8 cellular contexts compared by ENCODE assay signal in genomic region chr15:75453703-75454470, GRCh38. TPM values are rescaled to one million over a fixed set of nuclear protein-coding genes. Genes with fewer than 3 reads are reported as not detected.
A peak's percentile ranks its signal among the peaks of the same experiment; 100 is the strongest.
DNase-seq lines count a peak whose midpoint lies in the region; ATAC-seq and TF ChIP-seq lines count a peak whose summit lies in the region.

No MANE protein-coding gene starts in this region.

- H2AFZ ChIP-seq in PC-3 (ENCODE audit: low read length): peak overlapping the region; percentile 100

- peaks cover 30% of the 10 kb centered on the region for H3K36me3 Mint-ChIP-seq in activated T-cell treated with anti-CD3 and anti-CD28 coated beads, Interleukin-2, amount 50 U/mL, for 24 hours (ENCODE audit: low read depth)

- H3K9me3 ChIP-seq in PC-3 (ENCODE audit: low read length) (no peaks in the 10 kb centered on the region), mucosa of descending colon (no peaks in the 10 kb centered on the region)

- H3K9me2 ChIP-seq in PC-3 (replicated peaks; ENCODE audit: low read length): no peaks in the 10 kb centered on the region

- peaks cover 34% of the 10 kb centered on the region for H3K79me2 ChIP-seq in PC-3 (ENCODE audit: low read length)

- peak overlapping the region; percentile 99 for H3K4me3 ChIP-seq in Jurkat, Clone E6-1 (ENCODE audit: low read length)
- peak overlapping the region; percentile 86 for H3K4me3 ChIP-seq in PC-3 (ENCODE audit: low read length)
- peak overlapping the region; percentile 69 for H3K4me3 ChIP-seq in epithelial cell of proximal tubule (ENCODE audit: low read depth, low read length)
- H3K4me3 ChIP-seq in mucosa of descending colon: peak overlapping the region; percentile 75

- peak overlapping the region; percentile 93 for H3K4me3 Mint-ChIP-seq in activated T-cell treated with anti-CD3 and anti-CD28 coated beads, Interleukin-2, amount 50 U/mL, for 24 hours

- intact Hi-C loops in PC-3 (cut with micrococcal nuclease) (loop anchor here (5.0 kb wide), 1 partner anchor 193 kb away; the partner anchor contains the start of gene SNX33), mucosa of descending colon (cut with DNase I, micrococcal nuclease) (loop anchor here in 1 of 2 donors (10.0 kb wide), 1 partner anchor 191 kb away; the partner anchor contains the start of genes IMP3 and SNX33)

- POLR2A ChIA-PET in PC-3 (lab: Charles Lee; ENCODE audit: unreplicated experiment): interaction anchor here (0.5 to 0.9 kb wide), 6 partner anchors 16 to 658 kb away, joined by 3 to 13 read pairs (median 3); partner anchors contain the start of gene MAN2C1

- ATAC-seq in GM21619 (IDR thresholded peaks at IDR 0.05; ENCODE audit: unreplicated experiment) (peak; percentile 28), PC-3 (peak; percentile 21), mucosa of descending colon (peak; percentile 61)

- H3K27me3 ChIP-seq in PC-3 (ENCODE audit: low read length): no peaks in the 10 kb centered on the region

- peaks cover 12% of the 10 kb centered on the region for H4K20me1 ChIP-seq in PC-3 (ENCODE audit: low read length)

- H3K36me3 ChIP-seq in PC-3 (ENCODE audit: low read depth, low read length) (no peaks in the 10 kb centered on the region), mucosa of descending colon (ENCODE audit: low read depth) (peaks cover 4% of the 10 kb centered on the region)

- H3K4me1 Mint-ChIP-seq in activated T-cell treated with anti-CD3 and anti-CD28 coated beads, Interleukin-2, amount 50 U/mL, for 24 hours (ENCODE audit: low read depth): peaks cover 34% of the 10 kb centered on the region

- no peaks in the 10 kb centered on the region for H3K9me3 Mint-ChIP-seq in activated T-cell treated with anti-CD3 and anti-CD28 coated beads, Interleukin-2, amount 50 U/mL, for 24 hours

- TF ChIP-seq CTCF in PC-3 (conservative IDR thresholded peaks at IDR 0.05; ENCODE audit: low read depth, low read length) (no peak), epithelial cell of proximal tubule (conservative IDR thresholded peaks at IDR 0.05; ENCODE audit: low read depth, low read length) (no peak), mucosa of descending colon (IDR thresholded peaks at IDR 0.05) (no peak)

- H3K4me1 ChIP-seq in PC-3 (ENCODE audit: insufficient read depth, low read length) (peaks cover 30% of the 10 kb centered on the region), mucosa of descending colon (ENCODE audit: low read depth) (peaks cover 10% of the 10 kb centered on the region)

- CTCF ChIA-PET in PC-3 (lab: Charles Lee): interaction anchor here (0.7 to 1.3 kb wide), 2 partner anchors 86 to 779 kb away, joined by 4 to 7 read pairs; no protein-coding TSS in a partner anchor

- peak overlapping the region; percentile 95 for H3K4me2 ChIP-seq in PC-3 (ENCODE audit: low read length)

- H3K27me3 Mint-ChIP-seq in activated T-cell treated with anti-CD3 and anti-CD28 coated beads, Interleukin-2, amount 50 U/mL, for 24 hours: no peaks in the 10 kb centered on the region

- DNase-seq in DMS53 (lab: John Stamatoyannopoulos, UW) (peak; percentile 99), PC-3 (peak; percentile 99), epithelial cell of proximal tubule (ENCODE audit: low read depth) (peak; percentile 97), mucosa of descending colon (peak; percentile 97 to 99 (median 99))
- peak; percentile 100 for DNase-seq in Jurkat, Clone E6-1 (ENCODE audit: low read depth, low spot score)
- DNase-seq in activated T-cell treated with anti-CD3 and anti-CD28 coated beads, Interleukin-2, amount 50 U/mL, for 24 hours: peak; percentile 94
- DNase-seq in stimulated activated CD8-positive, alpha-beta memory T cell treated with anti-CD3 and anti-CD28 coated beads, Interleukin-4, amount 100 ng/mL, for 1 hour (ENCODE audit: low read depth in 2 of 2, low spot score in 1 of 2): peak; percentile 79 to 92

- H3K9ac ChIP-seq in PC-3 (ENCODE audit: low read length): peak overlapping the region; percentile 83

- no TSS peak for BruUV-seq in PC-3 (replicated peaks; lab: Mats Ljungman, UMichigan)

- H3F3A ChIP-seq in PC-3 (ENCODE audit: low read length, unreplicated experiment): no peaks in the 10 kb centered on the region

- H3K27ac Mint-ChIP-seq in activated T-cell treated with anti-CD3 and anti-CD28 coated beads, Interleukin-2, amount 50 U/mL, for 24 hours: peak overlapping the region; percentile 100

- H3K27ac ChIP-seq in PC-3 (ENCODE audit: low read length): peak overlapping the region; percentile 74

RNA-seq across cellular contexts. Expression of gene SIN3A, which starts 2.4 kb away (rescaled TPM):
- polyA plus RNA-seq in Jurkat, Clone E6-1 (2012; ENCODE audit: insufficient read depth, insufficient read length): 52.0 TPM
- total RNA-seq in PC-3 (2014; rRNA removed) (24.9 and 27.8 TPM in 2 replicates), epithelial cell of proximal tubule (26.2 and 33.4 TPM in 2 replicates), mucosa of descending colon (10 to 100 TPM; 52.6 to 75.3 (median 60.6) TPM)

Comparison
In these comparisons a context has a peak if more than half of its experiments do, and no peak if none do; other contexts are left out.
1. Peak in every context shown above with its lines: DNase-seq, ATAC-seq, H3K4me3 ChIP-seq and H3K27ac ChIP-seq.